30 cellular contexts compared by ENCODE assay signal in the genomic region with DNA sequence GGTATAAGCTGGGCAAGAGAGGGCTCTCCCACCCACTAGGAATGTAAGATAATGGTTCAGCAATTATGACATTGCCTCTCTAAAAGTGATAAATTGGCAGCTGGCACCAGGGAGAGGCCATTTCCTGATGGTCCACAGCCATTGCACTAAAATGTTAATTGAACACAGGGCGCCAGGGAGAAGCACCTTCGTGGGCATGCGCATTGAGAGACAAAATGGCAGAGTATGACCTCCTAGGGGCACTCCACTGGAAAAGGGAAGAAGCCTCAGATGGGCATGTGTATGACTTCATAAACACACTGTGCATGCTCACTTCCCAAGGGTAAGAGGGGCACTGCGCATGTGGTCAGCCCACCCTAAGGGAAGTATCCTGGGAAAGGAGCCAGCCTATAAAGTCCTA.
"Had no signal": no experiment of that assay in that cellular context is flagged by ENCODE, and none has a peak within 500 bp of the region (broad histone marks: within the 10 kb centered on the region; RNA-seq: fewer than 3 reads in every experiment).

No MANE protein-coding gene starts in this region.

- H3K9me3 ChIP-seq: adrenal gland had no signal

- DNase-seq: activated B cell treated with CpG ODN at 0.5 μM for 24 hours; activated CD4-positive, alpha-beta memory T cell treated with anti-CD3 and anti-CD28 coated beads for 36 hours; activated CD4-positive, alpha-beta T cell treated with anti-CD3 and anti-CD28 coated beads for 4 hours; activated CD4-positive, alpha-beta T cell treated with anti-CD3 and anti-CD28 coated beads, Interleukin-2, amount 10 ng/mL, durations not matched to agents 24 days and 14 days; activated CD4-positive, alpha-beta T cell treated with anti-CD3 and anti-CD28 coated beads, Interleukin-2, amount 50 U/mL, for 1 hour; activated CD4-positive, alpha-beta T cell treated with anti-CD3 and anti-CD28 coated beads, Interleukin-2, amount 50 U/mL, for 4 hours; activated CD4-positive, CD25-positive, alpha-beta regulatory T cell treated with anti-CD3 and anti-CD28 coated beads, Interleukin-2, amount 50 U/mL, for 72 hours; activated CD8-positive, alpha-beta memory T cell treated with anti-CD3 and anti-CD28 coated beads, Interleukin-2, amount 50 U/mL, for 4 hours; activated CD8-positive, alpha-beta T cell treated with anti-CD3 and anti-CD28 coated beads for 36 hours; activated effector memory CD4-positive, alpha-beta T cell treated with anti-CD3 and anti-CD28 coated beads, Interleukin-2, amount 50 U/mL, for 16 hours; activated gamma-delta T cell treated with Interleukin-2 at 50 U/mL for 16 hours; activated naive CD4-positive, alpha-beta T cell; activated naive CD4-positive, alpha-beta T cell treated with anti-CD3 and anti-CD28 coated beads for 36 hours; activated naive CD4-positive, alpha-beta T cell treated with anti-CD3 and anti-CD28 coated beads, Interleukin-2, amount 50 U/mL, for 16 hours; activated naive CD8-positive, alpha-beta T cell treated with anti-CD3 and anti-CD28 coated beads for 36 hours; activated T-cell treated with anti-CD3 and anti-CD28 coated beads for 4 hours; activated T-cell treated with anti-CD3 and anti-CD28 coated beads, Interleukin-2, amount 50 U/mL, for 1 hour; activated T-cell treated with anti-CD3 and anti-CD28 coated beads, Interleukin-2, amount 50 U/mL, for 4 hours; activated T-cell treated with anti-CD3 and anti-CD28 coated beads, Interleukin-2, amount 50 U/mL, for 72 hours; adrenal gland; amniotic stem cell; aorta; body of pancreas; brain microvascular endothelial cell; central memory CD4-positive, alpha-beta T cell; T-helper 2 cell; T-helper 9 cell had no signal

- H3K36me3 ChIP-seq: adrenal gland, brain microvascular endothelial cell, breast epithelium had no signal

- H3K4me3 ChIP-seq: adrenal gland, body of pancreas, breast epithelium had no signal

- ATAC-seq: activated CD8-positive, alpha-beta T cell treated with anti-CD3 and anti-CD28 coated beads for 36 hours; activated naive CD4-positive, alpha-beta T cell treated with anti-CD3 and anti-CD28 coated beads, Interleukin-2, amount 50 U/mL, for 72 hours; activated T-cell treated with anti-CD3 and anti-CD28 coated beads, Interleukin-2, amount 50 U/mL, for 4 hours; activated T-cell treated with anti-CD3 and anti-CD28 coated beads, Interleukin-2, amount 50 U/mL, for 72 hours; activated T-helper 17 cell treated with anti-CD3 and anti-CD28 coated beads, Interleukin-2, amount 50 U/mL, for 72 hours; body of pancreas had no signal

- H3K4me1 ChIP-seq: adrenal gland, body of pancreas, breast epithelium had no signal
